In genomic region chr7:6242561-6242960, GRCh38 we compare ENCODE assay signal across 17 cellular contexts.
"Had no signal": no experiment of that assay in that cellular context is flagged by ENCODE, and none has a peak within 500 bp of the region (broad histone marks: within the 10 kb centered on the region; RNA-seq: fewer than 3 reads in every experiment).

No MANE protein-coding gene starts in this region.

- H3K36me3 ChIP-seq: lower lobe of right lung, right lobe of liver, tibial nerve had no signal

- H3K27ac ChIP-seq: lower lobe of right lung, right lobe of liver, tibial nerve had no signal

- H3K27ac Mint-ChIP-seq: activated CD4-positive, alpha-beta memory T cell treated with anti-CD3 and anti-CD28 coated beads for 36 hours; activated naive CD8-positive, alpha-beta T cell treated with anti-CD3 and anti-CD28 coated beads, Interleukin-2, amount 10 ng/mL, durations not matched to agents 7 days and 5 days; activated T-cell treated with anti-CD3 and anti-CD28 coated beads, Interleukin-2, amount 50 U/mL, for 72 hours; progenitor cell of endocrine pancreas; stimulated activated memory B cell treated with anti-CD40 and anti-IgM and Interleukin-4, amounts not matched to agents 10 μg/mL and 1 μg/mL and 100 μg/mL, for 72 hours had no signal

- H3K36me3 Mint-ChIP-seq: activated CD4-positive, alpha-beta memory T cell treated with anti-CD3 and anti-CD28 coated beads for 36 hours; activated naive CD8-positive, alpha-beta T cell treated with anti-CD3 and anti-CD28 coated beads, Interleukin-2, amount 10 ng/mL, durations not matched to agents 7 days and 5 days; stimulated activated memory B cell treated with anti-CD40 and anti-IgM and Interleukin-4, amounts not matched to agents 10 μg/mL and 1 μg/mL and 100 μg/mL, for 72 hours had no signal

- H3K27me3 Mint-ChIP-seq: stimulated activated memory B cell treated with anti-CD40 and anti-IgM and Interleukin-4, amounts not matched to agents 10 μg/mL and 1 μg/mL and 100 μg/mL, for 72 hours had no signal

- ATAC-seq: activated T-cell treated with anti-CD3 and anti-CD28 coated beads, Interleukin-2, amount 50 U/mL, for 72 hours; esophagus mucosa; right lobe of liver; stimulated activated memory B cell treated with anti-CD40 and anti-IgM and Interleukin-4, amounts not matched to agents 10 μg/mL and 1 μg/mL and 100 μg/mL, for 72 hours had no signal

- H3K4me3 ChIP-seq: lower lobe of right lung, right lobe of liver, tibial nerve had no signal

- H3K4me3 Mint-ChIP-seq: activated CD4-positive, alpha-beta memory T cell treated with anti-CD3 and anti-CD28 coated beads for 36 hours; activated naive CD8-positive, alpha-beta T cell treated with anti-CD3 and anti-CD28 coated beads, Interleukin-2, amount 10 ng/mL, durations not matched to agents 7 days and 5 days; activated T-cell treated with anti-CD3 and anti-CD28 coated beads, Interleukin-2, amount 50 U/mL, for 72 hours; stimulated activated memory B cell treated with anti-CD40 and anti-IgM and Interleukin-4, amounts not matched to agents 10 μg/mL and 1 μg/mL and 100 μg/mL, for 72 hours had no signal

- H3K27me3 ChIP-seq: right lobe of liver, tibial nerve had no signal

- H3K9me3 Mint-ChIP-seq: activated CD4-positive, alpha-beta memory T cell treated with anti-CD3 and anti-CD28 coated beads for 36 hours; activated naive CD8-positive, alpha-beta T cell treated with anti-CD3 and anti-CD28 coated beads, Interleukin-2, amount 10 ng/mL, durations not matched to agents 7 days and 5 days; activated T-cell treated with anti-CD3 and anti-CD28 coated beads, Interleukin-2, amount 50 U/mL, for 72 hours; stimulated activated memory B cell treated with anti-CD40 and anti-IgM and Interleukin-4, amounts not matched to agents 10 μg/mL and 1 μg/mL and 100 μg/mL, for 72 hours had no signal

- H3K4me1 Mint-ChIP-seq: stimulated activated memory B cell treated with anti-CD40 and anti-IgM and Interleukin-4, amounts not matched to agents 10 μg/mL and 1 μg/mL and 100 μg/mL, for 72 hours had no signal

- FAIRE-seq: frontal cortex had no signal

- H3K9me3 ChIP-seq: lower lobe of right lung, right lobe of liver, tibial nerve had no signal

- H3K4me1 ChIP-seq: right lobe of liver had no signal

- DNase-seq: activated CD4-positive, alpha-beta memory T cell treated with anti-CD3 and anti-CD28 coated beads for 36 hours; activated CD4-positive, alpha-beta T cell treated with anti-CD3 and anti-CD28 coated beads for 1 hour; activated gamma-delta T cell treated with Interleukin-2 at 50 U/mL for 16 hours; activated naive CD8-positive, alpha-beta T cell treated with anti-CD3 and anti-CD28 coated beads, Interleukin-2, amount 10 ng/mL, durations not matched to agents 7 days and 5 days; activated T-cell treated with anti-CD3 and anti-CD28 coated beads, Interleukin-2, amount 50 U/mL, for 72 hours; anterior cingulate cortex; dermis blood vessel endothelial cell; lower lobe of right lung; midbrain; right lobe of liver; stimulated activated CD4-positive, alpha-beta T cell treated with anti-CD3 and anti-CD28 coated beads, Interleukin-1b, Interleukin-23, amount 100 ng/mL, for 48 hours; T-helper 9 cell had no signal
